19 cellular contexts compared by ENCODE assay signal in the genomic region with DNA sequence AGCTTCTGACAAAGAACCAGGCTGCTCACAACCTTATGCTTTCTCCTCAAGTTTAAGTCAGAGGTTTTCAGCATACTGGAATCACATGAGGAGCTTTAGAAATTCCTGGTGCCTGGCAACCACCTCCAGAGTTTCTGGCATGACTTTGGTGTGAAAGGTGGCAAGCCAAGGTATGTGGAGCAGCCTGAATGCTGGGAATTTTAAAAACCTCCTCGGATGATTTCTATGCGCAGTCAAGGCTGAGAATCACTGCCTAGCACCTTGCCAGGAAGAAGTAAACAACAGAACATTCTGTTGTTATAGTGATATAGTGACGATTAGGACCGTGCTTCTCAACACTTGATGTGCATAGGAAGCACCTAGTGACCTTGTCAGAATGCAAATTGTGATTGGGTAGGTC. TPM values are rescaled to one million over a fixed set of nuclear protein-coding genes. Genes with fewer than 3 reads are reported as not detected.
"Had no signal": no experiment of that assay in that cellular context is flagged by ENCODE, and none has a peak within 500 bp of the region (broad histone marks: within the 10 kb centered on the region; RNA-seq: fewer than 3 reads in every experiment).

No MANE protein-coding gene starts in this region.

- DNase-seq: activated CD4-positive, alpha-beta T cell treated with anti-CD3 and anti-CD28 coated beads for 48 hours; activated CD8-positive, alpha-beta memory T cell treated with anti-CD3 and anti-CD28 coated beads, Interleukin-2, amount 50 U/mL, for 4 hours; activated CD8-positive, alpha-beta T cell treated with anti-CD3 and anti-CD28 coated beads, Interleukin-2, amount 10 ng/mL, durations not matched to agents 7 days and 5 days; activated gamma-delta T cell; activated T-cell treated with anti-CD3 and anti-CD28 coated beads, Interleukin-2, amount 50 U/mL, for 48 hours; brain microvascular endothelial cell; effector memory CD4-positive, alpha-beta T cell; hypothalamus; kidney; psoas muscle; SW 1271; uterus had no signal

- H3K27ac Mint-ChIP-seq: activated CD8-positive, alpha-beta T cell treated with anti-CD3 and anti-CD28 coated beads, Interleukin-2, amount 10 ng/mL, durations not matched to agents 7 days and 5 days; activated naive CD4-positive, alpha-beta T cell treated with anti-CD3 and anti-CD28 coated beads, Interleukin-2, amount 50 U/mL, for 72 hours; dendritic cell treated with granulocyte-macrophage colony-stimulating factor and Interleukin-4, amounts not matched to agents 40 ng/mL and 50 ng/mL, for 4 days; stimulated activated effector memory CD8-positive, alpha-beta T cell treated with anti-CD3 and anti-CD28 coated beads, Interleukin-12 subunit alpha, Interleukin-12 subunit beta, amount 100 ng/mL, for 72 hours; WTC11 had no signal

- H3K36me3 ChIP-seq: brain microvascular endothelial cell, uterus had no signal

- H3K9me3 ChIP-seq: psoas muscle, uterus had no signal

- H3K36me3 Mint-ChIP-seq: activated naive CD4-positive, alpha-beta T cell treated with anti-CD3 and anti-CD28 coated beads, Interleukin-2, amount 50 U/mL, for 72 hours; stimulated activated effector memory CD8-positive, alpha-beta T cell treated with anti-CD3 and anti-CD28 coated beads, Interleukin-12 subunit alpha, Interleukin-12 subunit beta, amount 100 ng/mL, for 72 hours; WTC11 had no signal

- FAIRE-seq: kidney, TTC549 had no signal

- H3K9me3 Mint-ChIP-seq: activated naive CD4-positive, alpha-beta T cell treated with anti-CD3 and anti-CD28 coated beads, Interleukin-2, amount 50 U/mL, for 72 hours; dendritic cell treated with granulocyte-macrophage colony-stimulating factor and Interleukin-4, amounts not matched to agents 40 ng/mL and 50 ng/mL, for 4 days; stimulated activated effector memory CD8-positive, alpha-beta T cell treated with anti-CD3 and anti-CD28 coated beads, Interleukin-12 subunit alpha, Interleukin-12 subunit beta, amount 100 ng/mL, for 72 hours; WTC11 had no signal

- H3K27me3 ChIP-seq: brain microvascular endothelial cell, uterus had no signal

- H3K4me1 ChIP-seq: psoas muscle, uterus had no signal

- H3K4me3 ChIP-seq: psoas muscle, uterus had no signal

- H3K4me1 Mint-ChIP-seq: stimulated activated effector memory CD8-positive, alpha-beta T cell treated with anti-CD3 and anti-CD28 coated beads, Interleukin-12 subunit alpha, Interleukin-12 subunit beta, amount 100 ng/mL, for 72 hours had no signal

- H3K4me3 Mint-ChIP-seq: activated CD8-positive, alpha-beta T cell treated with anti-CD3 and anti-CD28 coated beads, Interleukin-2, amount 10 ng/mL, durations not matched to agents 7 days and 5 days; dendritic cell treated with granulocyte-macrophage colony-stimulating factor and Interleukin-4, amounts not matched to agents 40 ng/mL and 50 ng/mL, for 4 days; stimulated activated effector memory CD8-positive, alpha-beta T cell treated with anti-CD3 and anti-CD28 coated beads, Interleukin-12 subunit alpha, Interleukin-12 subunit beta, amount 100 ng/mL, for 72 hours; WTC11 had no signal

- H3K27ac ChIP-seq: brain microvascular endothelial cell, epithelial cell of prostate, psoas muscle had no signal

- ATAC-seq: activated CD8-positive, alpha-beta T cell treated with anti-CD3 and anti-CD28 coated beads, Interleukin-2, amount 10 ng/mL, durations not matched to agents 7 days and 5 days; activated naive CD4-positive, alpha-beta T cell treated with anti-CD3 and anti-CD28 coated beads, Interleukin-2, amount 50 U/mL, for 72 hours; psoas muscle; stimulated activated effector memory CD8-positive, alpha-beta T cell treated with anti-CD3 and anti-CD28 coated beads, Interleukin-12 subunit alpha, Interleukin-12 subunit beta, amount 100 ng/mL, for 72 hours; WTC11 had no signal

RNA-seq across cellular contexts. Expression of gene CCBE1, which starts 11.7 kb away (rescaled TPM):
- total RNA-seq: activated CD8-positive, alpha-beta T cell treated with anti-CD3 and anti-CD28 coated beads, Interleukin-2, amount 10 ng/mL, durations not matched to agents 7 days and 5 days; T-helper 2 cell treated with Interferon-gamma antibody and Interleukin-4, amounts not matched to agents 100 ng/mL and 5 ng/mL, for 36 hours had no signal
